13 cellular contexts compared by ENCODE assay signal in genomic region chr19:4015705-4016402, GRCh38. TPM values are rescaled to one million over a fixed set of nuclear protein-coding genes. Genes with fewer than 3 reads are reported as not detected.
A peak's percentile ranks its signal among the peaks of the same experiment; 100 is the strongest.
DNase-seq lines count a peak whose midpoint lies in the region; ATAC-seq and TF ChIP-seq lines count a peak whose summit lies in the region.
"Had no signal": no experiment of that assay in that cellular context is flagged by ENCODE, and none has a peak within 500 bp of the region (broad histone marks: within the 10 kb centered on the region; RNA-seq: fewer than 3 reads in every experiment).

No MANE protein-coding gene starts in this region.

- H3K27ac ChIP-seq in right cardiac atrium (ENCODE audit: low read length) (peak overlapping the region; percentile 3), prostate gland (peak overlapping the region; percentile 37 to 72), uterus (peak overlapping the region; percentile 57 to 65)
- H3K27ac ChIP-seq: cardiac muscle cell had no signal

- H3K27me3 Mint-ChIP-seq in activated CD8-positive, alpha-beta memory T cell treated with anti-CD3 and anti-CD28 coated beads, Interleukin-2, amount 10 ng/mL, durations not matched to agents 7 days and 5 days = no peaks in the 10 kb centered on the region
- no peaks in the 10 kb centered on the region for H3K27me3 Mint-ChIP-seq in effector memory CD8-positive, alpha-beta T cell
- H3K27me3 Mint-ChIP-seq: activated CD4-positive, alpha-beta memory T cell treated with anti-CD3 and anti-CD28 coated beads for 36 hours had no signal

- no peak overlapping the region for H3K27ac Mint-ChIP-seq in activated CD8-positive, alpha-beta memory T cell treated with anti-CD3 and anti-CD28 coated beads, Interleukin-2, amount 10 ng/mL, durations not matched to agents 7 days and 5 days
- H3K27ac Mint-ChIP-seq in effector memory CD8-positive, alpha-beta T cell = peak overlapping the region in 1 of 2 donors; percentile 68
- H3K27ac Mint-ChIP-seq: activated CD4-positive, alpha-beta memory T cell treated with anti-CD3 and anti-CD28 coated beads for 36 hours had no signal

- TF ChIP-seq CTCF in prostate gland (IDR thresholded peaks at IDR 0.05) (no peak), uterus (IDR thresholded peaks at IDR 0.05) (no peak)

- no peak for TF ChIP-seq POLR2A in prostate gland (IDR thresholded peaks at IDR 0.05)
- TF ChIP-seq POLR2A in uterus (IDR thresholded peaks at IDR 0.05) = no peak

- no peaks in the 10 kb centered on the region for H3K27me3 ChIP-seq in right cardiac atrium (ENCODE audit: control insufficient read depth, insufficient read depth)
- H3K27me3 ChIP-seq in prostate gland (replicated peaks; ENCODE audit: insufficient read depth) = no peaks in the 10 kb centered on the region
- no peaks in the 10 kb centered on the region for H3K27me3 ChIP-seq in uterus
- H3K27me3 ChIP-seq: cardiac muscle cell had no signal

- H3K4me3 Mint-ChIP-seq in activated CD8-positive, alpha-beta memory T cell treated with anti-CD3 and anti-CD28 coated beads, Interleukin-2, amount 10 ng/mL, durations not matched to agents 7 days and 5 days = no peak overlapping the region
- peak overlapping the region in 1 of 2 donors; percentile 10 for H3K4me3 Mint-ChIP-seq in effector memory CD8-positive, alpha-beta T cell
- H3K4me3 Mint-ChIP-seq: activated CD4-positive, alpha-beta memory T cell treated with anti-CD3 and anti-CD28 coated beads for 36 hours had no signal

- 78% methylated on average over 37 of the region's 37 CpGs for WGBS in right cardiac atrium
- whole genome bisulfite sequencing in prostate gland = 18% methylated on average over 37 of the region's 37 CpGs

- H3K9me3 ChIP-seq in right cardiac atrium (ENCODE audit: control insufficient read depth, low read length) (no peaks in the 10 kb centered on the region), prostate gland (no peaks in the 10 kb centered on the region), uterus (no peaks in the 10 kb centered on the region)

- CTCF ChIA-PET in activated CD8-positive, alpha-beta memory T cell treated with anti-CD3 and anti-CD28 coated beads, Interleukin-2, amount 10 ng/mL, durations not matched to agents 7 days and 5 days (lab: Charles Lee) = no interaction called here

- H3K4me3 ChIP-seq in right cardiac atrium (ENCODE audit: low read length) (no peak overlapping the region), prostate gland (peak overlapping the region in 1 of 2 donors; percentile 16), uterus (no peak overlapping the region)
- H3K4me3 ChIP-seq: cardiac muscle cell had no signal

- peaks cover 4% of the 10 kb centered on the region for H3K36me3 Mint-ChIP-seq in activated CD8-positive, alpha-beta memory T cell treated with anti-CD3 and anti-CD28 coated beads, Interleukin-2, amount 10 ng/mL, durations not matched to agents 7 days and 5 days
- H3K36me3 Mint-ChIP-seq in effector memory CD8-positive, alpha-beta T cell (ENCODE audit: insufficient read depth) = peaks cover 32% of the 10 kb centered on the region

- H3K4me1 Mint-ChIP-seq in activated CD8-positive, alpha-beta memory T cell treated with anti-CD3 and anti-CD28 coated beads, Interleukin-2, amount 10 ng/mL, durations not matched to agents 7 days and 5 days = peaks cover 2% of the 10 kb centered on the region
- H3K4me1 Mint-ChIP-seq in effector memory CD8-positive, alpha-beta T cell (ENCODE audit: low read depth in 2 of 2) = peaks cover 23 to 24% of the 10 kb centered on the region in 2 donors

- H3K4me1 ChIP-seq in right cardiac atrium (ENCODE audit: control insufficient read depth, insufficient read depth, low read length) (peaks cover 2% of the 10 kb centered on the region), prostate gland (replicated peaks) (peaks cover 24% of the 10 kb centered on the region), uterus (peaks cover 0 to 28% of the 10 kb centered on the region in 2 donors)

- H3K9me3 Mint-ChIP-seq in activated CD8-positive, alpha-beta memory T cell treated with anti-CD3 and anti-CD28 coated beads, Interleukin-2, amount 10 ng/mL, durations not matched to agents 7 days and 5 days (ENCODE audit: low read depth) = no peaks in the 10 kb centered on the region
- H3K9me3 Mint-ChIP-seq in effector memory CD8-positive, alpha-beta T cell = no peaks in the 10 kb centered on the region
- H3K9me3 Mint-ChIP-seq: activated CD4-positive, alpha-beta memory T cell treated with anti-CD3 and anti-CD28 coated beads for 36 hours had no signal

- no peak for DNase-seq in activated CD8-positive, alpha-beta memory T cell treated with anti-CD3 and anti-CD28 coated beads, Interleukin-2, amount 10 ng/mL, durations not matched to agents 7 days and 5 days
- DNase-seq in activated CD8-positive, alpha-beta memory T cell treated with anti-CD3 and anti-CD28 coated beads, Interleukin-2, amount 50 U/mL, for 4 hours = no peak
- DNase-seq in right cardiac atrium (no peak), prostate gland (ENCODE audit: low spot score) (peak; percentile 41), uterus (peak; percentile 43 to 63), NCI-H2081 treated with DMSO at 0.1 percent for 48 hours (lab: John Stamatoyannopoulos, UW) (no peak)
- no peak for DNase-seq in effector memory CD8-positive, alpha-beta T cell
- DNase-seq in activated T-cell treated with anti-CD3 and anti-CD28 coated beads, Interleukin-2, amount 50 U/mL, for 1 hour = no peak
- DNase-seq: activated CD4-positive, alpha-beta memory T cell treated with anti-CD3 and anti-CD28 coated beads for 36 hours; IMR-90; NCI-H510A treated with DMSO at 0.1 percent for 48 hours; RPMI8226 had no signal

- intact Hi-C loops in right cardiac atrium (cut with DNase I) = no loop called here
- intact Hi-C loops in prostate gland (cut with DNase I) = loop anchor here (1.0 kb wide), 1 partner anchor 46 kb away; no protein-coding TSS in a partner anchor
- intact Hi-C loops in uterus (cut with DNase I; ENCODE audit: low total_unique reads) = no loop called here

- ATAC-seq in activated CD8-positive, alpha-beta memory T cell treated with anti-CD3 and anti-CD28 coated beads, Interleukin-2, amount 10 ng/mL, durations not matched to agents 7 days and 5 days = peak; percentile 5
- ATAC-seq in right cardiac atrium = peak; percentile 6 to 28
- no peak for ATAC-seq in effector memory CD8-positive, alpha-beta T cell (replicated peaks)

- H3K36me3 ChIP-seq in prostate gland = peaks cover 3 to 9% of the 10 kb centered on the region in 2 donors
- no peaks in the 10 kb centered on the region for H3K36me3 ChIP-seq in uterus

RNA-seq across cellular contexts. Expression of gene PIAS4, which starts 8.3 kb away (rescaled TPM):
- total RNA-seq in activated CD8-positive, alpha-beta memory T cell treated with anti-CD3 and anti-CD28 coated beads, Interleukin-2, amount 10 ng/mL, durations not matched to agents 7 days and 5 days = 10 to 100 TPM; 34.0 to 39.4 TPM
- total RNA-seq in right cardiac atrium (10 to 100 TPM; 11.9 to 13.1 (median 12.5) TPM), prostate gland (10 to 100 TPM; 25.3 to 70.0 TPM), uterus (10 to 100 TPM in 3 of 4 donors, 1 to 10 TPM in 1; 10.0 to 39.4 (median 23.4) TPM)
- 9.6 TPM for polyA plus RNA-seq in right cardiac atrium

RNA-seq across cellular contexts. Expression of gene EEF2, which starts 30.6 kb away (rescaled TPM):
- total RNA-seq in activated CD8-positive, alpha-beta memory T cell treated with anti-CD3 and anti-CD28 coated beads, Interleukin-2, amount 10 ng/mL, durations not matched to agents 7 days and 5 days = 1,000 to 10,000 TPM; 1,382 to 1,952 TPM
- total RNA-seq in right cardiac atrium = 1,000 to 10,000 TPM; 2,000 to 2,630 (median 2,240) TPM
- 1,037 TPM for polyA plus RNA-seq in right cardiac atrium
- 1,000 to 10,000 TPM; 1,974 to 1,998 TPM for total RNA-seq in prostate gland
- total RNA-seq in uterus = 1,000 to 10,000 TPM in 2 of 4 donors, 100 to 1,000 TPM in 2; 936 to 2,469 (median 1,635) TPM

RNA-seq across cellular contexts. Expression of gene DAPK3, which starts 45.0 kb away (rescaled TPM):
- 10 to 100 TPM; 49.3 to 53.0 TPM for total RNA-seq in activated CD8-positive, alpha-beta memory T cell treated with anti-CD3 and anti-CD28 coated beads, Interleukin-2, amount 10 ng/mL, durations not matched to agents 7 days and 5 days
- total RNA-seq in right cardiac atrium = 100 to 1,000 TPM in 2 of 4 donors, 10 to 100 TPM in 2; 67.8 to 121 (median 93.4) TPM
- 122 TPM for polyA plus RNA-seq in right cardiac atrium
- 100 to 1,000 TPM in 1 of 2 donors, 10 to 100 TPM in 1; 87.1 to 107 TPM for total RNA-seq in prostate gland
- total RNA-seq in uterus = 100 to 1,000 TPM in 2 of 4 donors, 10 to 100 TPM in 1, 1 to 10 TPM in 1; 7.1 to 119 (median 91.9) TPM

RNA-seq across cellular contexts. Expression of gene ZBTB7A, which starts 50.8 kb away (rescaled TPM):
- total RNA-seq in activated CD8-positive, alpha-beta memory T cell treated with anti-CD3 and anti-CD28 coated beads, Interleukin-2, amount 10 ng/mL, durations not matched to agents 7 days and 5 days = 10 to 100 TPM; 67.4 to 72.6 TPM
- total RNA-seq in right cardiac atrium (10 to 100 TPM; 28.6 to 32.6 (median 31.6) TPM), prostate gland (10 to 100 TPM; 77.1 to 87.3 TPM), uterus (10 to 100 TPM; 10.8 to 72.9 (median 14.1) TPM)
- polyA plus RNA-seq in right cardiac atrium = 17.5 TPM

Comparison
In these comparisons a context has a peak if more than half of its experiments do, and no peak if none do; other contexts are left out.
1. DNase-seq: peak in prostate gland (single experiment) and uterus (2 of 2); none in activated CD8-positive, alpha-beta memory T cell treated with anti-CD3 and anti-CD28 coated beads, Interleukin-2, amount 10 ng/mL, durations not matched to agents 7 days and 5 days (single experiment), activated CD8-positive, alpha-beta memory T cell treated with anti-CD3 and anti-CD28 coated beads, Interleukin-2, amount 50 U/mL, for 4 hours (single experiment), right cardiac atrium (0 of 3), effector memory CD8-positive, alpha-beta T cell (0 of 3), activated T-cell treated with anti-CD3 and anti-CD28 coated beads, Interleukin-2, amount 50 U/mL, for 1 hour (single experiment) and NCI-H2081 treated with DMSO at 0.1 percent for 48 hours (single experiment).
2. H3K27ac ChIP-seq: peak in every context shown above with its lines; median percentile 61 in uterus; 54 in prostate gland; 3 in right cardiac atrium.